11 cellular contexts compared by ENCODE assay signal in genomic region chr11:123362941-123363340, GRCh38.
DNase-seq lines count a peak whose midpoint lies in the region; ATAC-seq and TF ChIP-seq lines count a peak whose summit lies in the region.
"Had no signal": no experiment of that assay in that cellular context is flagged by ENCODE, and none has a peak within 500 bp of the region (broad histone marks: within the 10 kb centered on the region; RNA-seq: fewer than 3 reads in every experiment).

No MANE protein-coding gene starts in this region.

- ATAC-seq in stimulated activated naive CD8-positive, alpha-beta T cell treated with anti-CD3 and anti-CD28 coated beads, Interleukin-15, Interleukin-2, amounts not matched to agents 100 U/mL and 50 U/mL, for 24 hours, result no peak
- ATAC-seq in GM18868 (IDR thresholded peaks at IDR 0.05; ENCODE audit: unreplicated experiment) (no peak), GM19395 (IDR thresholded peaks at IDR 0.05; ENCODE audit: unreplicated experiment) (no peak)

- peak overlapping the region; percentile 41 for H3K4me2 ChIP-seq in Loucy (ENCODE audit: low read depth, low read length, poor library complexity, severe bottlenecking)

- TF ChIP-seq CTCF in Loucy (conservative IDR thresholded peaks at IDR 0.05; ENCODE audit: low read length) (no peak), brain (conservative IDR thresholded peaks at IDR 0.05) (no peak)

- no peaks in the 10 kb centered on the region for H3K9me2 ChIP-seq in Loucy (replicated peaks; ENCODE audit: low read depth, low read length)

- peak overlapping the region; percentile 7; the same call in 1 of the 2 replicates for H2AFZ ChIP-seq in Loucy (ENCODE audit: low read length)

- peak overlapping the region; percentile 31 for H3K4me3 Mint-ChIP-seq in stimulated activated naive CD8-positive, alpha-beta T cell treated with anti-CD3 and anti-CD28 coated beads, Interleukin-15, Interleukin-2, amounts not matched to agents 100 ng/mL and 50 ng/mL, for 24 hours
- H3K4me3 Mint-ChIP-seq in brain, result peak overlapping the region in 3 of 5 experiments; percentile 8 to 75 (median 64)

- no peak for DNase-seq in stimulated activated naive CD8-positive, alpha-beta T cell treated with anti-CD3 and anti-CD28 coated beads, Interleukin-15, Interleukin-2, amounts not matched to agents 100 U/mL and 50 U/mL, for 24 hours
- DNase-seq in mesenteric fat pad (ENCODE audit: low spot score), result no peak
- DNase-seq in NCI-H82 (lab: John Stamatoyannopoulos, UW), result no peak
- DNase-seq: NCI-H187 treated with DMSO at 0.1 percent for 48 hours, NCI-H524, T1000 had no signal

- peaks cover 70% of the 10 kb centered on the region for H3K27me3 Mint-ChIP-seq in stimulated activated naive CD8-positive, alpha-beta T cell treated with anti-CD3 and anti-CD28 coated beads, Interleukin-15, Interleukin-2, amounts not matched to agents 100 ng/mL and 50 ng/mL, for 24 hours
- peaks cover 40% of the 10 kb centered on the region for H3K27me3 Mint-ChIP-seq in brain

- H3F3A ChIP-seq in Loucy (ENCODE audit: low read depth), result no peaks in the 10 kb centered on the region

- peaks cover 14% of the 10 kb centered on the region for H3K4me1 ChIP-seq in Loucy (ENCODE audit: insufficient read depth, low read length, poor library complexity, severe bottlenecking)

- no peaks in the 10 kb centered on the region for H3K79me2 ChIP-seq in Loucy (ENCODE audit: insufficient read depth, low read length)

- no peaks in the 10 kb centered on the region for H4K20me1 ChIP-seq in Loucy (ENCODE audit: insufficient read depth, low read length, poor library complexity, severe bottlenecking)

- H3K9ac ChIP-seq in Loucy (ENCODE audit: low read depth, low read length, poor library complexity, severe bottlenecking), result no peak overlapping the region

- no peak overlapping the region for H3K4me3 ChIP-seq in Loucy (ENCODE audit: low read length, poor library complexity, severe bottlenecking)

- H3K9me3 ChIP-seq in Loucy (ENCODE audit: insufficient read depth, low read depth, low read length), result no peaks in the 10 kb centered on the region

- H3K36me3 Mint-ChIP-seq in stimulated activated naive CD8-positive, alpha-beta T cell treated with anti-CD3 and anti-CD28 coated beads, Interleukin-15, Interleukin-2, amounts not matched to agents 100 ng/mL and 50 ng/mL, for 24 hours (ENCODE audit: low read depth), result peaks cover 3% of the 10 kb centered on the region
- H3K36me3 Mint-ChIP-seq in brain, result no peaks in the 10 kb centered on the region

- no peaks in the 10 kb centered on the region for H3K27me3 ChIP-seq in Loucy (ENCODE audit: insufficient read depth, low read length, poor library complexity, severe bottlenecking)

- no peaks in the 10 kb centered on the region for H3K36me3 ChIP-seq in Loucy (ENCODE audit: insufficient read depth, low read length)

- H3K27ac Mint-ChIP-seq in stimulated activated naive CD8-positive, alpha-beta T cell treated with anti-CD3 and anti-CD28 coated beads, Interleukin-15, Interleukin-2, amounts not matched to agents 100 ng/mL and 50 ng/mL, for 24 hours, result peak overlapping the region; percentile 54
- peak overlapping the region in 3 of 5 experiments; percentile 58 to 87 (median 63) for H3K27ac Mint-ChIP-seq in brain

- H3K4me1 Mint-ChIP-seq in stimulated activated naive CD8-positive, alpha-beta T cell treated with anti-CD3 and anti-CD28 coated beads, Interleukin-15, Interleukin-2, amounts not matched to agents 100 ng/mL and 50 ng/mL, for 24 hours (ENCODE audit: low read depth), result peaks cover 44% of the 10 kb centered on the region
- H3K4me1 Mint-ChIP-seq in brain, result peaks cover 61% of the 10 kb centered on the region

- no peaks in the 10 kb centered on the region for H3K9me3 Mint-ChIP-seq in stimulated activated naive CD8-positive, alpha-beta T cell treated with anti-CD3 and anti-CD28 coated beads, Interleukin-15, Interleukin-2, amounts not matched to agents 100 ng/mL and 50 ng/mL, for 24 hours
- H3K9me3 Mint-ChIP-seq in brain, result peaks cover 0 to 3% (median 0%) of the 10 kb centered on the region in 5 experiments
